9 cellular contexts compared by ENCODE assay signal in genomic region chr5:160349249-160349965, GRCh38. TPM values are rescaled to one million over a fixed set of nuclear protein-coding genes. Genes with fewer than 3 reads are reported as not detected.
"Had no signal": no experiment of that assay in that cellular context is flagged by ENCODE, and none has a peak within 500 bp of the region (broad histone marks: within the 10 kb centered on the region; RNA-seq: fewer than 3 reads in every experiment).

No MANE protein-coding gene starts in this region.

- H3K27ac ChIP-seq: GM23248 had no signal

- H3K4me3 ChIP-seq: GM23248, HAP-1, K562 had no signal

- H2AFZ ChIP-seq: GM23248 had no signal

- H3K4me1 ChIP-seq: HAP-1 had no signal

- H3K9ac ChIP-seq: GM23248 had no signal

- H3K9me3 Mint-ChIP-seq: HFFc6 had no signal

- H3K4me3 Mint-ChIP-seq: HFFc6 had no signal

- H3K27ac Mint-ChIP-seq: HFFc6 had no signal

- H3K36me3 ChIP-seq: HAP-1 had no signal

- H3K9me3 ChIP-seq: HAP-1 had no signal

- DNase-seq: GM23248, GOT3, H7, HFFc6, IMR-90 had no signal

- ATAC-seq: HCT116, K562 had no signal

RNA-seq across cellular contexts. Expression of gene C1QTNF2, which starts 21.0 kb away (rescaled TPM):
- total RNA-seq: H7, HT-29, K562 had no signal
- polyA plus RNA-seq: K562 had no signal

RNA-seq across cellular contexts. Expression of gene CCNJL, which starts 37.0 kb away (rescaled TPM):
- total RNA-seq: HFFc6 had no signal
- polyA plus RNA-seq: GM23248, K562 had no signal
